Comparison of ENCODE assay signal across 8 cellular contexts in genomic region chr1:160284220-160284781, GRCh38. TPM values are rescaled to one million over a fixed set of nuclear protein-coding genes. Genes with fewer than 3 reads are reported as not detected.
DNase-seq lines count a peak whose midpoint lies in the region; TF ChIP-seq lines count a peak whose summit lies in the region.

No MANE protein-coding gene starts in this region.

- no peak for TF ChIP-seq CTCF in GM06990 (IDR thresholded peaks at IDR 0.05; ENCODE audit: insufficient read depth, low read length, poor library complexity, severe bottlenecking)
- TF ChIP-seq CTCF in HEK293 (tag by site-specific recombination; IDR thresholded peaks at IDR 0.05) = no peak
- no peak for TF ChIP-seq CTCF in OCI-LY1 (IDR thresholded peaks at IDR 0.05; ENCODE audit: low read length)
- no peak for TF ChIP-seq CTCF in brain microvascular endothelial cell (IDR thresholded peaks at IDR 0.05; ENCODE audit: low read depth, low read length, missing control alignments)
- no peak for TF ChIP-seq CTCF in smooth muscle cell (IDR thresholded peaks at IDR 0.05; ENCODE audit: borderline replicate concordance, insufficient read depth, poor library complexity, severe bottlenecking)

- H4K20me1 ChIP-seq in OCI-LY1 (ENCODE audit: insufficient read depth, low read length) = no peaks in the 10 kb centered on the region
- H4K20me1 ChIP-seq in smooth muscle cell (ENCODE audit: low read depth) = no peaks in the 10 kb centered on the region

- H3K79me2 ChIP-seq in OCI-LY1 (ENCODE audit: insufficient read depth, low read length) (0 out of 2 replicates have a peak, but pooled peaks cover 5% of the 10 kb centered on the region), smooth muscle cell (ENCODE audit: low read depth) (peaks cover 12% of the 10 kb centered on the region)

- H3K27ac ChIP-seq in HEK293 (ENCODE audit: extremely low read depth, low read depth, low read length) (peak overlapping the region; percentile 30; the same call in 1 of the 2 replicates), OCI-LY1 (ENCODE audit: low read depth, low read length, poor library complexity, severe bottlenecking) (peak overlapping the region; percentile 1), brain microvascular endothelial cell (peak overlapping the region; percentile 69), smooth muscle cell (ENCODE audit: low read depth) (peak overlapping the region; percentile 67)

- H3K27me3 ChIP-seq in GM06990 (replicated peaks; ENCODE audit: control insufficient read depth, insufficient read depth, low read length) (no peaks in the 10 kb centered on the region), OCI-LY1 (ENCODE audit: insufficient read depth, low read length) (no peaks in the 10 kb centered on the region), brain microvascular endothelial cell (replicated peaks) (no peaks in the 10 kb centered on the region), smooth muscle cell (ENCODE audit: low read depth) (no peaks in the 10 kb centered on the region)

- H3K4me2 ChIP-seq in OCI-LY1 (ENCODE audit: low read length) = peak overlapping the region; percentile 98
- H3K4me2 ChIP-seq in smooth muscle cell = peak overlapping the region; percentile 94

- H3K4me1 ChIP-seq in HEK293 (ENCODE audit: control insufficient read depth, insufficient read depth, low read length) (no peaks in the 10 kb centered on the region), OCI-LY1 (ENCODE audit: insufficient read depth, low read length, severe bottlenecking) (peaks cover 17% of the 10 kb centered on the region), smooth muscle cell (ENCODE audit: low read depth) (peaks cover 15% of the 10 kb centered on the region)

- no peak for DNase-seq in GM06990 (ENCODE audit: extremely low read depth, insufficient read length)
- peak; percentile 62 for DNase-seq in brain microvascular endothelial cell
- peak; percentile 40 for DNase-seq in iPS-NIHi7 (ENCODE audit: extremely low spot score)
- DNase-seq in smooth muscle cell (lab: John Stamatoyannopoulos, UW; ENCODE audit: unreplicated experiment) = no peak
- no peak for DNase-seq in COLO829 (ENCODE audit: low spot score)
- no peak for DNase-seq in NCI-H1694 treated with DMSO at 0.1 percent for 48 hours (lab: John Stamatoyannopoulos, UW)

- peak overlapping the region; percentile 12; the same call in 1 of the 2 replicates for H2AFZ ChIP-seq in OCI-LY1 (ENCODE audit: low read length)
- H2AFZ ChIP-seq in smooth muscle cell (ENCODE audit: low read depth) = no peak overlapping the region

- CTCF ChIA-PET in HEK293 (lab: Yijun Ruan, JAX) = interaction anchor here (0.6 to 2.4 kb wide), 11 partner anchors 19 to 183 kb away, joined by 3 to 10 read pairs (median 4); no protein-coding TSS in a partner anchor

- POLR2A ChIA-PET in HEK293 (lab: Yijun Ruan, JAX) = interaction anchor here (0.8 to 2.1 kb wide), 7 partner anchors 9 to 68 kb away, joined by 3 to 20 read pairs (median 5); partner anchors contain the start of gene DCAF8

- H3K9ac ChIP-seq in OCI-LY1 (ENCODE audit: low read length) = peak overlapping the region; percentile 85
- H3K9ac ChIP-seq in smooth muscle cell (ENCODE audit: low read depth) = peak overlapping the region; percentile 85

- in situ Hi-C loops in brain microvascular endothelial cell (cut with HindIII; ENCODE audit: low pct_ligation_motif_present, low sequenced_read_pairs) = no loop called here

- no peaks in the 10 kb centered on the region for H3K9me2 ChIP-seq in OCI-LY1 (ENCODE audit: low read depth, low read length)

- WGBS in smooth muscle cell (ENCODE audit: low lambda C conversion rate) = 10% methylated on average over 15 of the region's 15 CpGs

- H3F3A ChIP-seq in OCI-LY1 (ENCODE audit: insufficient read depth, low read length) = 0 out of 2 replicates have a peak, but pooled peaks cover 5% of the 10 kb centered on the region
- peaks cover 13% of the 10 kb centered on the region for H3F3A ChIP-seq in smooth muscle cell (ENCODE audit: low read depth)

- H3K4me3 ChIP-seq in GM06990 (replicated peaks; ENCODE audit: low read depth, low read length) = peak overlapping the region; percentile 95
- H3K4me3 ChIP-seq in HEK293 (ENCODE audit: low read depth, low read length) = peak overlapping the region; percentile 82
- H3K4me3 ChIP-seq in OCI-LY1 (ENCODE audit: low read depth, low read length, poor library complexity, severe bottlenecking) = peak overlapping the region; percentile 81
- peak overlapping the region; percentile 90 for H3K4me3 ChIP-seq in brain microvascular endothelial cell (ENCODE audit: low read depth, low read length)
- H3K4me3 ChIP-seq in smooth muscle cell = peak overlapping the region; percentile 82

- peaks cover 11% of the 10 kb centered on the region for H3K36me3 ChIP-seq in GM06990 (ENCODE audit: control insufficient read depth, insufficient read depth, low read length)
- peaks cover 17 to 47% of the 10 kb centered on the region in 2 experiments for H3K36me3 ChIP-seq in HEK293 (ENCODE audit: control insufficient read depth in 2 of 2, insufficient read depth in 1 of 2, low read length in 2 of 2)
- H3K36me3 ChIP-seq in OCI-LY1 (ENCODE audit: insufficient read depth, low read length) = peaks cover 40% of the 10 kb centered on the region; the same call in 1 of the 2 replicates
- H3K36me3 ChIP-seq in brain microvascular endothelial cell (replicated peaks) = peaks cover 33% of the 10 kb centered on the region
- H3K36me3 ChIP-seq in smooth muscle cell (ENCODE audit: low read depth) = peaks cover 14% of the 10 kb centered on the region

- H3K9me3 ChIP-seq in HEK293 (ENCODE audit: control insufficient read depth, insufficient read depth, low read depth, low read length) = no peaks in the 10 kb centered on the region
- no peaks in the 10 kb centered on the region for H3K9me3 ChIP-seq in OCI-LY1 (ENCODE audit: low read length)
- H3K9me3 ChIP-seq in smooth muscle cell (replicated peaks; ENCODE audit: low read depth) = no peaks in the 10 kb centered on the region

TF ChIP-seq in HEK293, 187 proteins besides CTCF, POLR2A, EP300 and RAD21 (continues in another document):
- TF ChIP-seq, protein P1, sequence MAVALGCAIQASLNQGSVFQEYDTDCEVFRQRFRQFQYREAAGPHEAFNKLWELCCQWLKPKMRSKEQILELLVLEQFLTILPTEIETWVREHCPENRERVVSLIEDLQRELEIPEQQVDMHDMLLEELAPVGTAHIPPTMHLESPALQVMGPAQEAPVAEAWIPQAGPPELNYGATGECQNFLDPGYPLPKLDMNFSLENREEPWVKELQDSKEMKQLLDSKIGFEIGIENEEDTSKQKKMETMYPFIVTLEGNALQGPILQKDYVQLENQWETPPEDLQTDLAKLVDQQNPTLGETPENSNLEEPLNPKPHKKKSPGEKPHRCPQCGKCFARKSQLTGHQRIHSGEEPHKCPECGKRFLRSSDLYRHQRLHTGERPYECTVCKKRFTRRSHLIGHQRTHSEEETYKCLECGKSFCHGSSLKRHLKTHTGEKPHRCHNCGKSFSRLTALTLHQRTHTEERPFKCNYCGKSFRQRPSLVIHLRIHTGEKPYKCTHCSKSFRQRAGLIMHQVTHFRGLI (tag by site-specific recombination; IDR thresholded peaks at IDR 0.05) = no peak
- TF ChIP-seq PRDM1 (tag by site-specific recombination; IDR thresholded peaks at IDR 0.05) = peak; percentile 83
- no peak for TF ChIP-seq ZNF521 (tag by site-specific recombination; IDR thresholded peaks at IDR 0.05)
- TF ChIP-seq ZNF423 (tag by site-specific recombination; IDR thresholded peaks at IDR 0.05) = no peak
- no peak for TF ChIP-seq MZF1 (tag by site-specific recombination; IDR thresholded peaks at IDR 0.05; ENCODE audit: borderline replicate concordance)
- TF ChIP-seq ZNF146 (tag by site-specific recombination; IDR thresholded peaks at IDR 0.05) = no peak
- TF ChIP-seq ZBTB11 (tag by site-specific recombination; conservative IDR thresholded peaks at IDR 0.05; ENCODE audit: low read depth) = no peak
- peak; percentile 63; the same call in 1 of the 2 replicates for TF ChIP-seq ZBTB17 (tag by site-specific recombination; IDR thresholded peaks at IDR 0.05)
- TF ChIP-seq OSR2 (tag by site-specific recombination; IDR thresholded peaks at IDR 0.05) = peak; percentile 56

RNA-seq across cellular contexts. Expression of gene PEX19, which starts 0.6 kb away (rescaled TPM):
- total RNA-seq in smooth muscle cell = 40.2 and 47.1 TPM in 2 replicates
- 29.2 and 34.5 TPM in 2 replicates for polyA plus RNA-seq in smooth muscle cell

RNA-seq across cellular contexts. Expression of gene DCAF8, which starts 22.0 kb away (rescaled TPM):
- 56.7 and 63.6 TPM in 2 replicates for total RNA-seq in smooth muscle cell
- polyA plus RNA-seq in smooth muscle cell = 79.9 and 92.6 TPM in 2 replicates

RNA-seq across cellular contexts. Expression of gene COPA, which starts 58.7 kb away (rescaled TPM):
- 171 and 197 TPM in 2 replicates for total RNA-seq in smooth muscle cell
- 182 and 196 TPM in 2 replicates for polyA plus RNA-seq in smooth muscle cell

RNA-seq across cellular contexts. Expression of gene NCSTN, which starts 58.9 kb away (rescaled TPM):
- total RNA-seq in smooth muscle cell = 67.4 and 73.4 TPM in 2 replicates
- polyA plus RNA-seq in smooth muscle cell = 67.6 and 81.4 TPM in 2 replicates

Comparison
In these comparisons a context has a peak if more than half of its experiments do, and no peak if none do; other contexts are left out.
1. DNase-seq: peak in brain microvascular endothelial cell (single experiment) and iPS-NIHi7 (single experiment); none in GM06990 (single experiment), smooth muscle cell (single experiment), COLO829 (single experiment) and NCI-H1694 treated with DMSO at 0.1 percent for 48 hours (single experiment).
2. H3K27ac ChIP-seq: peak in every context shown above with its lines; median percentile 69 in brain microvascular endothelial cell; 67 in smooth muscle cell; 30 in HEK293; 1 in OCI-LY1.
3. Peak in every context shown above with its lines, with median percentiles within 50 percentile points of each other: H3K4me3 ChIP-seq.